Comparison of ENCODE assay signal across 2 cellular contexts in genomic region chr7:91375378-91375777, GRCh38.
TF ChIP-seq lines count a peak whose summit lies in the region.

No MANE protein-coding gene starts in this region.

TF ChIP-seq in GM23338, 12 proteins besides CTCF, POLR2A, EP300 and RAD21:
- TF ChIP-seq ZNF462 (CRISPR knock-in tag; IDR thresholded peaks at IDR 0.05) = peak; percentile 63; the same call in 1 of the 2 replicates
- TF ChIP-seq STAT1 (IDR thresholded peaks at IDR 0.05; ENCODE audit: unreplicated experiment) = no peak
- no peak for TF ChIP-seq CREB1 (CRISPR knock-in tag; IDR thresholded peaks at IDR 0.05; ENCODE audit: low read depth)
TF ChIP-seq in GM23338: peak in this region for 1.

TF ChIP-seq in H1, 55 proteins besides CTCF, POLR2A, EP300 and RAD21:
- TF ChIP-seq MAFK (IDR thresholded peaks at IDR 0.05; ENCODE audit: low read depth, low read length) (no peak), TEAD4 (IDR thresholded peaks at IDR 0.05; ENCODE audit: low read depth, low read length) (peak; percentile 81)
